ENCODE assay signal across 1 cellular context in genomic region chr6:24930386-24930785, GRCh38.
TF ChIP-seq lines count a peak whose summit lies in the region.

No MANE protein-coding gene starts in this region.

TF ChIP-seq in IMR-90, 13 proteins besides CTCF, POLR2A, EP300 and RAD21 (continued from another document):
- TF ChIP-seq ELK1 (IDR thresholded peaks at IDR 0.05; ENCODE audit: borderline replicate concordance, low read depth, low read length) (no peak), CEBPB (IDR thresholded peaks at IDR 0.05; ENCODE audit: low read depth, low read length) (peak; percentile 18; the same call in 1 of the 2 replicates), MAFK (IDR thresholded peaks at IDR 0.05; ENCODE audit: low read depth, low read length) (no peak)
